In genomic region chr6:121043706-121044105, GRCh38 we compare ENCODE assay signal across 7 cellular contexts.
A peak's percentile ranks its signal among the peaks of the same experiment; 100 is the strongest.
DNase-seq lines count a peak whose midpoint lies in the region; ATAC-seq, FAIRE-seq and TF ChIP-seq lines count a peak whose summit lies in the region.
"Not testable (repeated sequence)": the region's sequence is repeated elsewhere in the genome, so short reads cannot be mapped to it uniquely, and the experiment has no call there.

No MANE protein-coding gene starts in this region.

- peak; percentile 58 for ATAC-seq in left lobe of liver
- ATAC-seq in mucosa of descending colon: peak; percentile 90

- not testable (repeated sequence) for H3K4me3 ChIP-seq in mucosa of descending colon

- H3K9me3 Mint-ChIP-seq in progenitor cell of endocrine pancreas (ENCODE audit: low read depth) (peaks cover 25% of the 10 kb centered on the region), type B pancreatic cell (peaks cover 14% of the 10 kb centered on the region)

- H3K4me1 Mint-ChIP-seq in progenitor cell of endocrine pancreas (ENCODE audit: low read depth) (peaks cover 21% of the 10 kb centered on the region), type B pancreatic cell (ENCODE audit: unreplicated experiment) (peaks cover 21% of the 10 kb centered on the region)

- H3K4me1 ChIP-seq in mucosa of descending colon (ENCODE audit: low read depth): not testable (repeated sequence)

- TF ChIP-seq CTCF in VCaP (conservative IDR thresholded peaks at IDR 0.05); mucosa of descending colon (IDR thresholded peaks at IDR 0.05); progenitor cell of endocrine pancreas (IDR thresholded peaks at IDR 0.05; ENCODE audit: unreplicated experiment); type B pancreatic cell (conservative IDR thresholded peaks at IDR 0.05): not testable (repeated sequence)

- not testable (repeated sequence) for H3K27me3 Mint-ChIP-seq in progenitor cell of endocrine pancreas, type B pancreatic cell

- not testable (repeated sequence) for H3K36me3 ChIP-seq in mucosa of descending colon (ENCODE audit: low read depth)

- H3K4me3 Mint-ChIP-seq in progenitor cell of endocrine pancreas (ENCODE audit: low read depth): peak overlapping the region; percentile 61
- peak overlapping the region; percentile 78 for H3K4me3 Mint-ChIP-seq in type B pancreatic cell

- peak overlapping the region; percentile 51 for H3K27ac ChIP-seq in VCaP

- DNase-seq in DMS53 (lab: John Stamatoyannopoulos, UW) (peak; percentile 91), mucosa of descending colon (peak in 2 of 3 donors; percentile 21 to 34)
- DNase-seq in left lobe of liver (ENCODE audit: low spot score); progenitor cell of endocrine pancreas (ENCODE audit: low spot score, unreplicated experiment); type B pancreatic cell (ENCODE audit: extremely low spot score, unreplicated experiment): not testable (repeated sequence)

- H3K36me3 Mint-ChIP-seq in progenitor cell of endocrine pancreas (ENCODE audit: insufficient read depth); type B pancreatic cell: not testable (repeated sequence)

- intact Hi-C loops in mucosa of descending colon (cut with DNase I, micrococcal nuclease): not testable (repeated sequence)

- H3K9me3 ChIP-seq in mucosa of descending colon: not testable (repeated sequence)

- peak; percentile 41 for FAIRE-seq in endometrium (lab: Jason Lieb, UNC)

- H3K27ac Mint-ChIP-seq in progenitor cell of endocrine pancreas (peak overlapping the region; percentile 97), type B pancreatic cell (peak overlapping the region; percentile 61)
